1 cellular context compared by ENCODE assay signal in genomic region chr18:80112623-80113248, GRCh38.
TF ChIP-seq lines count a peak whose summit lies in the region.

No MANE protein-coding gene starts in this region.

TF ChIP-seq in K562, 482 proteins besides CTCF, POLR2A, EP300 and RAD21:
- TF ChIP-seq CCNT2 (IDR thresholded peaks at IDR 0.05; ENCODE audit: borderline replicate concordance, extremely low read depth, insufficient read length, low read depth, low read length) (no peak), FOXM1 (IDR thresholded peaks at IDR 0.05; ENCODE audit: low read depth) (peak; percentile 62; the same call in 1 of the 2 replicates), FOXM1 (CRISPR knock-in tag; IDR thresholded peaks at IDR 0.05; ENCODE audit: low read depth) (no peak), ZMIZ1 (IDR thresholded peaks at IDR 0.05; ENCODE audit: low read depth in 2 of 2, low read length in 2 of 2) (no peak), PBX2 (CRISPR knock-in tag; IDR thresholded peaks at IDR 0.05; ENCODE audit: low read depth) (no peak), PBX2 (tag; conservative IDR thresholded peaks at IDR 0.05; ENCODE audit: low read depth) (peak; percentile 64; the same call in 1 of the 2 replicates), JUNB (CRISPR knock-in tag; conservative IDR thresholded peaks at IDR 0.05) (no peak), DNMT1 (IDR thresholded peaks at IDR 0.05) (no peak), KDM1A (IDR thresholded peaks at IDR 0.05) (peak; percentile 78 to 86), PKNOX1 (IDR thresholded peaks at IDR 0.05) (peak; percentile 42; the same call in 1 of the 2 replicates), RCOR1 (IDR thresholded peaks at IDR 0.05; ENCODE audit: borderline replicate concordance in 1 of 2, low read depth in 2 of 2, low read length in 2 of 2) (peak in 1 of 2 experiments; percentile 95; a peak in 2 of 4 replicates), DPF2 (IDR thresholded peaks at IDR 0.05) (0 out of 2 replicates have a peak, but pooled peaks have one; percentile 25), HDAC2 (IDR thresholded peaks at IDR 0.05) (0 out of 2 replicates have a peak, but pooled peaks have one; percentile 48), HDAC1 (IDR thresholded peaks at IDR 0.05) (peak in 1 of 2 experiments; percentile 62; a peak in 1 of 4 replicates), STAT5A (IDR thresholded peaks at IDR 0.05; ENCODE audit: borderline replicate concordance, low read length) (peak; percentile 60), MEIS2 (IDR thresholded peaks at IDR 0.05; ENCODE audit: partially characterized antibody) (peak; percentile 85)
